ENCODE assay signal across 1 cellular context in the genomic region with DNA sequence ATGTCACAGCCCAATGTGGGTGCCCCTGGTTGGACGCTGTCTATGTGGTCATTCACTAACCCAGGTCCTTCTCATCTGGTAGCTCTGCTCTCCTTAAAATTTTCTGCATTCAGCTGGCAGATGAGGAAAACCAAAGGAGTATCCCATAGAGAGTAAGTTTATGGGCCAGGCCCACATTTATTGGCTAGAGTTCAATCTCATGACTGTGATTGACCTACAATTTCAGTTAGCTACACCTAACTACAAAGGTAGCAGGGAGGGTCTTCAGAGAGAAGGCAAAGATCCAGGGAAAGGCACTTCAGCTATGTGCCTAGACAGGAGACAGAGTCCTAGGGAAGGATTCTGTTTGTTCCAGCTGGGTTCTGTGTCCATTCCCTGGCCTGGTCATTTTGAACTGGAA.
TF ChIP-seq lines count a peak whose summit lies in the region.

No MANE protein-coding gene starts in this region.

TF ChIP-seq in IMR-90, 13 proteins besides CTCF, POLR2A, EP300 and RAD21 (continued from another document):
- TF ChIP-seq, protein P1, sequence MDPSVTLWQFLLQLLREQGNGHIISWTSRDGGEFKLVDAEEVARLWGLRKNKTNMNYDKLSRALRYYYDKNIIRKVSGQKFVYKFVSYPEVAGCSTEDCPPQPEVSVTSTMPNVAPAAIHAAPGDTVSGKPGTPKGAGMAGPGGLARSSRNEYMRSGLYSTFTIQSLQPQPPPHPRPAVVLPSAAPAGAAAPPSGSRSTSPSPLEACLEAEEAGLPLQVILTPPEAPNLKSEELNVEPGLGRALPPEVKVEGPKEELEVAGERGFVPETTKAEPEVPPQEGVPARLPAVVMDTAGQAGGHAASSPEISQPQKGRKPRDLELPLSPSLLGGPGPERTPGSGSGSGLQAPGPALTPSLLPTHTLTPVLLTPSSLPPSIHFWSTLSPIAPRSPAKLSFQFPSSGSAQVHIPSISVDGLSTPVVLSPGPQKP (IDR thresholded peaks at IDR 0.05; ENCODE audit: borderline replicate concordance, low read depth, low read length): no peak
- TF ChIP-seq FOS (IDR thresholded peaks at IDR 0.05; ENCODE audit: low read depth, low read length): no peak
- TF ChIP-seq CHD1 (IDR thresholded peaks at IDR 0.05; ENCODE audit: low read depth, low read length): no peak
- TF ChIP-seq RCOR1 (IDR thresholded peaks at IDR 0.05; ENCODE audit: insufficient replicate concordance, low read length): no peak
- no peak for TF ChIP-seq USF2 (IDR thresholded peaks at IDR 0.05; ENCODE audit: low read depth, low read length)
- TF ChIP-seq SMC3 (IDR thresholded peaks at IDR 0.05; ENCODE audit: low read depth, low read length): no peak
- TF ChIP-seq BHLHE40 (IDR thresholded peaks at IDR 0.05; ENCODE audit: low read depth, low read length): no peak
- no peak for TF ChIP-seq MXI1 (IDR thresholded peaks at IDR 0.05; ENCODE audit: borderline replicate concordance, low read depth, low read length)
- TF ChIP-seq MAFK (IDR thresholded peaks at IDR 0.05; ENCODE audit: low read depth, low read length): no peak
